8 cellular contexts compared by ENCODE assay signal in genomic region chr18:711693-712400, GRCh38. TPM values are rescaled to one million over a fixed set of nuclear protein-coding genes. Genes with fewer than 3 reads are reported as not detected.
DNase-seq lines count a peak whose midpoint lies in the region; ATAC-seq, FAIRE-seq and TF ChIP-seq lines count a peak whose summit lies in the region.

No MANE protein-coding gene starts in this region.

- peak overlapping the region; percentile 76 for H3K4me3 ChIP-seq in Caco-2 (ENCODE audit: low read depth, low read length)
- H3K4me3 ChIP-seq in fibroblast of villous mesenchyme (ENCODE audit: low read depth, low read length): peak overlapping the region; percentile 87
- H3K4me3 ChIP-seq in neural progenitor cell: peak overlapping the region; percentile 60
- peak overlapping the region; percentile 56 to 87 for H3K4me3 ChIP-seq in stomach smooth muscle (ENCODE audit: low read length in 2 of 2)

- H3K4me1 Mint-ChIP-seq in Caco-2 (ENCODE audit: low read depth, unreplicated experiment): peaks cover 19% of the 10 kb centered on the region
- H3K4me1 Mint-ChIP-seq in activated T-helper 2 cell treated with anti-CD3 and anti-CD28 coated beads, Interferon-gamma antibody, Interleukin-2, Interleukin-4, amounts not matched to agents 10 μg/mL and 5 μg/mL and 100 μg/mL, durations not matched to agents 14 hours and 24 hours and 36 hours (ENCODE audit: low read depth): peaks cover 40% of the 10 kb centered on the region
- H3K4me1 Mint-ChIP-seq in neural progenitor cell: peaks cover 14% of the 10 kb centered on the region

- H3K27ac ChIP-seq in neural progenitor cell: no peak overlapping the region
- H3K27ac ChIP-seq in stomach smooth muscle (ENCODE audit: low read length): peak overlapping the region; percentile 83

- H3K9me3 Mint-ChIP-seq in Caco-2 (ENCODE audit: unreplicated experiment) (no peaks in the 10 kb centered on the region), neural progenitor cell (no peaks in the 10 kb centered on the region)
- H3K9me3 Mint-ChIP-seq in activated T-helper 2 cell treated with anti-CD3 and anti-CD28 coated beads, Interferon-gamma antibody, Interleukin-2, Interleukin-4, amounts not matched to agents 10 μg/mL and 5 μg/mL and 100 μg/mL, durations not matched to agents 14 hours and 24 hours and 36 hours: no peaks in the 10 kb centered on the region

- POLR2A ChIA-PET in Caco-2 (lab: Charles Lee): no interaction called here

- H3K9me3 ChIP-seq in Caco-2 (no peaks in the 10 kb centered on the region), neural progenitor cell (ENCODE audit: low read depth) (no peaks in the 10 kb centered on the region), stomach smooth muscle (ENCODE audit: control insufficient read depth in 2 of 2, low read length in 2 of 2) (no peaks in the 10 kb centered on the region)

- H3K27ac Mint-ChIP-seq in Caco-2 (ENCODE audit: unreplicated experiment) (peak overlapping the region; percentile 81), neural progenitor cell (peak overlapping the region; percentile 2)
- peak overlapping the region; percentile 87 for H3K27ac Mint-ChIP-seq in activated T-helper 2 cell treated with anti-CD3 and anti-CD28 coated beads, Interferon-gamma antibody, Interleukin-2, Interleukin-4, amounts not matched to agents 10 μg/mL and 5 μg/mL and 100 μg/mL, durations not matched to agents 14 hours and 24 hours and 36 hours

- DNase-seq in Caco-2: peak; percentile 60 to 65
- DNase-seq in HPDE6-E6E7 (ENCODE audit: extremely low spot score): peak; percentile 54
- peak; percentile 67 for DNase-seq in RCC 7860 (ENCODE audit: low spot score)
- DNase-seq in activated T-helper 2 cell treated with anti-CD3 and anti-CD28 coated beads, Interferon-gamma antibody, Interleukin-2, Interleukin-4, amounts not matched to agents 10 μg/mL and 5 μg/mL and 100 μg/mL, durations not matched to agents 14 hours and 24 hours and 36 hours (ENCODE audit: low spot score): peak; percentile 68
- DNase-seq in fibroblast of villous mesenchyme (ENCODE audit: low read depth): peak; percentile 98
- peak; percentile 56 for DNase-seq in neural progenitor cell (ENCODE audit: low spot score)

- H3K36me3 Mint-ChIP-seq in Caco-2 (ENCODE audit: insufficient read depth, unreplicated experiment) (peaks cover 39% of the 10 kb centered on the region), neural progenitor cell (peaks cover 3% of the 10 kb centered on the region)
- H3K36me3 Mint-ChIP-seq in activated T-helper 2 cell treated with anti-CD3 and anti-CD28 coated beads, Interferon-gamma antibody, Interleukin-2, Interleukin-4, amounts not matched to agents 10 μg/mL and 5 μg/mL and 100 μg/mL, durations not matched to agents 14 hours and 24 hours and 36 hours (ENCODE audit: low read depth): peaks cover 33% of the 10 kb centered on the region

- ATAC-seq in GM19467 (IDR thresholded peaks at IDR 0.05; ENCODE audit: unreplicated experiment): peak; percentile 59

- no peak for TF ChIP-seq CTCF in Caco-2 (IDR thresholded peaks at IDR 0.05; ENCODE audit: insufficient read depth in 1 of 2, low read depth in 1 of 2, low read length in 1 of 2, severe bottlenecking in 1 of 2, unreplicated experiment in 1 of 2)
- no peak for TF ChIP-seq CTCF in fibroblast of villous mesenchyme (IDR thresholded peaks at IDR 0.05; ENCODE audit: insufficient read depth, low read depth, low read length)
- no peak for TF ChIP-seq CTCF in neural progenitor cell (IDR thresholded peaks at IDR 0.05)

- peak overlapping the region; percentile 81 for H3K4me3 Mint-ChIP-seq in Caco-2 (ENCODE audit: unreplicated experiment)
- peak overlapping the region; percentile 86 for H3K4me3 Mint-ChIP-seq in activated T-helper 2 cell treated with anti-CD3 and anti-CD28 coated beads, Interferon-gamma antibody, Interleukin-2, Interleukin-4, amounts not matched to agents 10 μg/mL and 5 μg/mL and 100 μg/mL, durations not matched to agents 14 hours and 24 hours and 36 hours (ENCODE audit: low read depth)
- H3K4me3 Mint-ChIP-seq in neural progenitor cell: peak overlapping the region; percentile 82

- H4K20me1 ChIP-seq in neural progenitor cell (ENCODE audit: low read depth): peaks cover 8% of the 10 kb centered on the region

- H3K36me3 ChIP-seq in Caco-2 (ENCODE audit: control insufficient read depth, insufficient read depth, low read length): peaks cover 6% of the 10 kb centered on the region
- H3K36me3 ChIP-seq in neural progenitor cell: no peaks in the 10 kb centered on the region
- peaks cover 0 to 6% of the 10 kb centered on the region in 2 donors for H3K36me3 ChIP-seq in stomach smooth muscle (ENCODE audit: control insufficient read depth in 2 of 2, insufficient read depth in 2 of 2, low read length in 2 of 2)

- no peak overlapping the region for H3K9ac ChIP-seq in neural progenitor cell
- H3K9ac ChIP-seq in stomach smooth muscle (ENCODE audit: low read length in 2 of 2): peak overlapping the region; percentile 68 to 93

- H3K27me3 Mint-ChIP-seq in Caco-2 (ENCODE audit: insufficient read depth, unreplicated experiment) (no peaks in the 10 kb centered on the region), neural progenitor cell (ENCODE audit: insufficient read depth, low read depth) (peaks cover 2% of the 10 kb centered on the region)
- H3K27me3 Mint-ChIP-seq in activated T-helper 2 cell treated with anti-CD3 and anti-CD28 coated beads, Interferon-gamma antibody, Interleukin-2, Interleukin-4, amounts not matched to agents 10 μg/mL and 5 μg/mL and 100 μg/mL, durations not matched to agents 14 hours and 24 hours and 36 hours (ENCODE audit: low read depth): no peaks in the 10 kb centered on the region

- CTCF ChIA-PET in Caco-2 (lab: Charles Lee): interaction anchor here (0.6 to 1.6 kb wide), 8 partner anchors 23 to 129 kb away, joined by 3 to 21 read pairs (median 6); no protein-coding TSS in a partner anchor

- peak; percentile 20 for FAIRE-seq in RCC 7860 (lab: Jason Lieb, UNC)

- H3K4me2 ChIP-seq in neural progenitor cell: peak overlapping the region; percentile 96

- peaks cover 19% of the 10 kb centered on the region for H3K79me2 ChIP-seq in neural progenitor cell (ENCODE audit: low read depth)

- H3K4me1 ChIP-seq in Caco-2 (peaks cover 11% of the 10 kb centered on the region; the same call in 1 of the 2 replicates), neural progenitor cell (no peaks in the 10 kb centered on the region), stomach smooth muscle (ENCODE audit: control insufficient read depth, insufficient read depth, low read length) (peaks cover 15% of the 10 kb centered on the region)

- BruUV-seq in Caco-2 (replicated peaks; lab: Mats Ljungman, UMichigan): TSS peak; percentile 90

- intact Hi-C loops in Caco-2 (cut with micrococcal nuclease; ENCODE audit: unreplicated experiment): loop anchor here (1.0 to 5.0 kb wide), 3 partner anchors 29 to 120 kb away; partner anchors contain the start of gene TYMS
- intact Hi-C loops in activated T-helper 2 cell treated with anti-CD3 and anti-CD28 coated beads, Interferon-gamma antibody, Interleukin-2, Interleukin-4, amounts not matched to agents 10 μg/mL and 5 μg/mL and 100 μg/mL, durations not matched to agents 14 hours and 24 hours and 36 hours (cut with micrococcal nuclease): loop anchor here (1.0 to 10.0 kb wide), 6 partner anchors 9 to 447 kb away; partner anchors contain the start of gene THOC1

- H3K27me3 ChIP-seq in Caco-2 (replicated peaks; ENCODE audit: control insufficient read depth, insufficient read depth, low read length): no peaks in the 10 kb centered on the region
- no peaks in the 10 kb centered on the region for H3K27me3 ChIP-seq in neural progenitor cell
- no peaks in the 10 kb centered on the region for H3K27me3 ChIP-seq in stomach smooth muscle (ENCODE audit: control insufficient read depth in 1 of 2, insufficient read depth in 2 of 2, low read length in 2 of 2)

- H3F3A ChIP-seq in neural progenitor cell (ENCODE audit: low read depth): peaks cover 12% of the 10 kb centered on the region

- H2AFZ ChIP-seq in neural progenitor cell (replicated peaks): peak overlapping the region; percentile 78

RNA-seq across cellular contexts. Expression of gene ENOSF1, which starts 0.6 kb away (rescaled TPM):
- 112 and 114 TPM in 2 replicates for total RNA-seq in Caco-2 (2022)
- 93.6 and 102 TPM in 2 replicates for total RNA-seq in activated T-helper 2 cell treated with anti-CD3 and anti-CD28 coated beads, Interferon-gamma antibody, Interleukin-2, Interleukin-4, amounts not matched to agents 10 μg/mL and 5 μg/mL and 100 μg/mL, durations not matched to agents 14 hours and 24 hours and 36 hours
- total RNA-seq in fibroblast of villous mesenchyme: 27.7 and 31.1 TPM in 2 replicates
- total RNA-seq in neural progenitor cell (ENCODE audit: low replicate concordance): 20.2 and 29.7 TPM in 2 replicates

RNA-seq across cellular contexts. Expression of gene TYMS, which starts 54.4 kb away (rescaled TPM):
- total RNA-seq in Caco-2 (2022) (140 and 143 TPM in 2 replicates), fibroblast of villous mesenchyme (11.9 and 15.1 TPM in 2 replicates), neural progenitor cell (ENCODE audit: low replicate concordance) (60.3 and 86.9 TPM in 2 replicates)
- 272 and 273 TPM in 2 replicates for total RNA-seq in activated T-helper 2 cell treated with anti-CD3 and anti-CD28 coated beads, Interferon-gamma antibody, Interleukin-2, Interleukin-4, amounts not matched to agents 10 μg/mL and 5 μg/mL and 100 μg/mL, durations not matched to agents 14 hours and 24 hours and 36 hours

Comparison
In these comparisons a context has a peak if more than half of its experiments do, and no peak if none do; other contexts are left out.
1. H3K27ac Mint-ChIP-seq: peak in every context shown above with its lines; median percentile 87 in activated T-helper 2 cell treated with anti-CD3 and anti-CD28 coated beads, Interferon-gamma antibody, Interleukin-2, Interleukin-4, amounts not matched to agents 10 μg/mL and 5 μg/mL and 100 μg/mL, durations not matched to agents 14 hours and 24 hours and 36 hours; 81 in Caco-2; 2 in neural progenitor cell.